13 cellular contexts compared by ENCODE assay signal in the genomic region with DNA sequence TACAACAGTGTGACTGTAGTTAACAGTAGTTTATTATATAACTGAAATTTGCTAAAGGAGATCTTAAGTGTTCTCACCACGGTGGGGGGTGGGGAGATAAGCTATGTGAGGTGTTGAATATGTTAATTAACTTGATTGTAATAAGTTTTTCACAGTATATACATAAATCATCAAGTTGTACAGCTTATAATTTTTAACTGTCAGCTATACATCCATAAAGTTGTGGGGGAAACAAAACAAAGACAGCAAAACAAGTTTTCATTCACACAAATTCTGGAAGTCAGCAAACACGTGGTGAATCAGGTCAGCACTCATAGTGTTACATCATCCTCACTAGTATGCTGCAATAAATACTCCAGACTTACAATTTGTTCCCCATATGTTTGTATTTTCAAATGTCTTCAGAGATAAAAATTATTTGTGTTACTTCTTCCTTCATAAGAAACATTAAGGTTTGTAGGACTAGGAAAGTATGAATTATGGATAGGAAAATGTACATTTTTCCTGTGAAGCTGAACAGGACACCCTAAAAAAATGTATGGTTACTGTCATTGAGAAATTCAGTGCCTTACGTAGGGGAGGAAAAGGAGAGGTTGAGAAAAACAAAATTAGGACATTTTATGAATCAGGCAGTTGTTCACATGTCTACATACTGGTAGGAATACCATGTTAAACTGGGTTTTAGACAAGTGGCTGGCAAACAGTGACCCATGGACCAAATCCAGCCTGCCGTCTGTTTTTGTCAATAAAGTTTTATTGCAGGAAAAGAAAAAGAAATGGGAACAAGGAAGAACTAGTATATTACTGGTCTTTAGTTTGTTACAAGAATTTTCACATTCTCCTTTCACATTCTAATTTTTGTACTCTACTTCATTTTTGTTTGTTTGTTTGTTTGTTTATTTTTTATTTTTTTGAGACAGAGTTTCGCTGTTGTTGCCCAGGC. TPM values are rescaled to one million over a fixed set of nuclear protein-coding genes. Genes with fewer than 3 reads are reported as not detected.
A peak's percentile ranks its signal among the peaks of the same experiment; 100 is the strongest.
DNase-seq lines count a peak whose midpoint lies in the region; ATAC-seq, FAIRE-seq and TF ChIP-seq lines count a peak whose summit lies in the region.
"Had no signal": no experiment of that assay in that cellular context is flagged by ENCODE, and none has a peak within 500 bp of the region (broad histone marks: within the 10 kb centered on the region; RNA-seq: fewer than 3 reads in every experiment).

No MANE protein-coding gene starts in this region.

- no peak overlapping the region for H3K23ac ChIP-seq in mesendoderm (ENCODE audit: low read length)

- ATAC-seq in HG02610 (IDR thresholded peaks at IDR 0.05; ENCODE audit: unreplicated experiment) (no peak), pancreas (no peak)
- ATAC-seq: left lobe of liver, Right ventricle myocardium inferior had no signal

- no peak for DNase-seq in GM12891 (ENCODE audit: insufficient read length, low spot score)
- peak; percentile 2 to 39 for DNase-seq in NOMO-1 (lab: John Stamatoyannopoulos, UW; ENCODE audit: unreplicated experiment in 2 of 2)
- peak; percentile 19 for DNase-seq in mammary epithelial cell
- peak; percentile 47 for DNase-seq in mesendoderm
- DNase-seq in activated effector memory CD4-positive, alpha-beta T cell treated with anti-CD3 and anti-CD28 coated beads, Interleukin-2, amount 50 U/mL, for 16 hours: no peak
- DNase-seq in COLO668 (lab: John Stamatoyannopoulos, UW; ENCODE audit: unreplicated experiment): no peak
- DNase-seq in pancreas: no peak
- DNase-seq: effector CD4-positive, alpha-beta T cell; NCI-H1092; retina had no signal

- H4K20me1 ChIP-seq in mammary epithelial cell (ENCODE audit: insufficient read depth, low read length): no peaks in the 10 kb centered on the region

- H3K4me3 ChIP-seq in mammary epithelial cell (replicated peaks in 1 of 3; ENCODE audit: insufficient read depth in 1 of 3, low read depth in 2 of 3, low read length in 3 of 3) (no peak overlapping the region), mesendoderm (ENCODE audit: low read length) (no peak overlapping the region), pancreas (no peak overlapping the region)

- H2BK15ac ChIP-seq in mesendoderm (replicated peaks; ENCODE audit: low read depth): no peak overlapping the region

- H3K79me2 ChIP-seq in mammary epithelial cell (ENCODE audit: insufficient read depth, low read length) (no peaks in the 10 kb centered on the region), mesendoderm (ENCODE audit: control insufficient read depth, insufficient read depth, low read length) (no peaks in the 10 kb centered on the region)

- H3K4me1 ChIP-seq in mammary epithelial cell (ENCODE audit: insufficient read depth, low read length) (peaks cover 5% of the 10 kb centered on the region), mesendoderm (ENCODE audit: control insufficient read depth, low read depth, low read length) (peaks cover 3% of the 10 kb centered on the region), pancreas (no peaks in the 10 kb centered on the region)

- H3K18ac ChIP-seq in mesendoderm (ENCODE audit: low read length): no peak overlapping the region

- in situ Hi-C loops in mammary epithelial cell (cut with MboI; ENCODE audit: low sequenced_read_pairs in 2 of 2): no loop called here

- no peak overlapping the region for H2BK5ac ChIP-seq in mesendoderm (ENCODE audit: low read length)

- H2AFZ ChIP-seq in mammary epithelial cell (ENCODE audit: low read depth, low read length): no peak overlapping the region

- CTCF ChIA-PET in mammary epithelial cell (lab: Charles Lee; ENCODE audit: low non-redundant PET): no interaction called here

- dilution Hi-C loops in mammary epithelial cell (cut with HindIII; ENCODE audit: low sequenced_read_pairs): loop anchor here (25.0 kb wide), 2 partner anchors 219 to 344 kb away; no protein-coding TSS in a partner anchor

- H3K27ac ChIP-seq in mammary epithelial cell (ENCODE audit: insufficient read depth, low read depth, low read length): no peak overlapping the region
- H3K27ac ChIP-seq in mesendoderm (ENCODE audit: low read depth, low read length): no peak overlapping the region
- no peak overlapping the region for H3K27ac ChIP-seq in pancreas

- no peak overlapping the region for H3K4ac ChIP-seq in mesendoderm (ENCODE audit: low read depth, low read length)

- H2AK5ac ChIP-seq in mesendoderm (ENCODE audit: low read length): no peak overlapping the region

- WGBS in mammary epithelial cell (ENCODE audit: low coverage, missing lambda C conversion rate): 89% methylated on average over 4 of the region's 5 CpGs
- WGBS in mesendoderm (ENCODE audit: extremely low coverage, insufficient coverage, low lambda C conversion rate): no CpG with 5 or more reads among the region's 5 CpGs
- WGBS in pancreas, 2 donors: 91 to 94% methylated on average over 5 of the region's 5 CpGs

- H2BK120ac ChIP-seq in mesendoderm (ENCODE audit: low read depth, low read length): no peak overlapping the region

- no peak overlapping the region for H4K8ac ChIP-seq in mesendoderm (ENCODE audit: low read depth, low read length)

- TF ChIP-seq CTCF in mammary epithelial cell (conservative IDR thresholded peaks at IDR 0.05 in 1 of 2, IDR thresholded peaks at IDR 0.05 in 1 of 2; ENCODE audit: extremely low read depth in 1 of 2, insufficient read depth in 1 of 2, low read depth in 1 of 2, low read length in 2 of 2) (no peak), pancreas (IDR thresholded peaks at IDR 0.05) (no peak)

- no peak overlapping the region for H3K56ac ChIP-seq in mesendoderm (ENCODE audit: low read length)

- no peaks in the 10 kb centered on the region for H3K79me1 ChIP-seq in mesendoderm (ENCODE audit: low read length)

- FAIRE-seq in GM12891 (lab: Jason Lieb, UNC) (peak; percentile 50), pancreas (lab: Jason Lieb, UNC) (no peak)

- H3K9ac ChIP-seq in mammary epithelial cell (ENCODE audit: insufficient read depth, low read length): no peak overlapping the region
- no peak overlapping the region for H3K9ac ChIP-seq in mesendoderm (ENCODE audit: low read length)

- H4K5ac ChIP-seq in mesendoderm (ENCODE audit: low read length): no peak overlapping the region

- no peak overlapping the region for H3K4me2 ChIP-seq in mammary epithelial cell (ENCODE audit: insufficient read depth, low read depth, low read length)
- H3K4me2 ChIP-seq in mesendoderm (ENCODE audit: low read length): no peak overlapping the region

- intact Hi-C loops in mammary epithelial cell (cut with micrococcal nuclease) (loop anchor here (2.0 kb wide), 1 partner anchor 89 kb away; a partner anchor contains a TSS), pancreas (cut with DNase I) (no loop called here)

- TF ChIP-seq POLR2A in GM12891 (IDR thresholded peaks at IDR 0.05; ENCODE audit: low read depth, low read length): no peak

- H3K36me3 ChIP-seq in mammary epithelial cell (ENCODE audit: insufficient read depth, low read length) (peaks cover 12% of the 10 kb centered on the region), mesendoderm (ENCODE audit: control insufficient read depth, insufficient read depth, low read length) (no peaks in the 10 kb centered on the region), pancreas (peaks cover 0 to 16% (median 5%) of the 10 kb centered on the region in 3 donors)

- H3K27me3 ChIP-seq in mammary epithelial cell (ENCODE audit: insufficient read depth, low read length) (no peaks in the 10 kb centered on the region), mesendoderm (ENCODE audit: insufficient read depth, low read length, poor library complexity) (no peaks in the 10 kb centered on the region), pancreas (no peaks in the 10 kb centered on the region)

- BruUV-seq in mammary epithelial cell (replicated peaks; lab: Mats Ljungman, UMichigan): no TSS peak

- H3K9me3 ChIP-seq in mammary epithelial cell (replicated peaks; ENCODE audit: insufficient read depth, low read length) (no peaks in the 10 kb centered on the region), pancreas (no peaks in the 10 kb centered on the region)

TF ChIP-seq in GM12891, 5 proteins besides CTCF, POLR2A, EP300 and RAD21:
- TF ChIP-seq POU2F2 (IDR thresholded peaks at IDR 0.05; ENCODE audit: low read depth, low read length) (no peak), POLR2AphosphoS5 (IDR thresholded peaks at IDR 0.05; ENCODE audit: low read depth, low read length) (no peak), TAF1 (IDR thresholded peaks at IDR 0.05; ENCODE audit: low read depth, low read length) (no peak), SPI1 (IDR thresholded peaks at IDR 0.05; ENCODE audit: low read depth, low read length) (no peak), PAX5 (IDR thresholded peaks at IDR 0.05; ENCODE audit: insufficient read depth, low read length, severe bottlenecking) (no peak)

RNA-seq across cellular contexts. Expression of a gene that starts 6.0 kb away (rescaled TPM):
- 0.17 TPM for polyA plus RNA-seq in GM12891 (2012; ENCODE audit: low read depth, missing spikeins)
- total RNA-seq in mammary epithelial cell: 1 to 10 TPM; 1.5 to 2.0 TPM
- 0.14 TPM for polyA plus RNA-seq in mammary epithelial cell
- not detected for polyA minus RNA-seq in mammary epithelial cell
- 0.07 TPM for polyA plus RNA-seq in mesendoderm (2013, experiment 1 of 2)
- polyA plus RNA-seq in mesendoderm (2013, experiment 2 of 2): 0.07 TPM
- 1 to 10 TPM in 1 of 6 donors, under 1 TPM in 5; 0.28 to 1.5 (median 0.90) TPM for total RNA-seq in pancreas
- under 1 TPM in 1 of 2 donors, not detected in 1; 0.09 TPM for polyA plus RNA-seq in pancreas
- total RNA-seq: Right ventricle myocardium inferior had no signal

Comparison
In these comparisons a context has a peak if more than half of its experiments do, and no peak if none do; other contexts are left out.
1. DNase-seq: peak in NOMO-1 (2 of 2), mammary epithelial cell (single experiment) and mesendoderm (single experiment); none in GM12891 (single experiment), activated effector memory CD4-positive, alpha-beta T cell treated with anti-CD3 and anti-CD28 coated beads, Interleukin-2, amount 50 U/mL, for 16 hours (single experiment), COLO668 (single experiment) and pancreas (0 of 6).